Comparison of ENCODE assay signal across 1 cellular context in the genomic region with DNA sequence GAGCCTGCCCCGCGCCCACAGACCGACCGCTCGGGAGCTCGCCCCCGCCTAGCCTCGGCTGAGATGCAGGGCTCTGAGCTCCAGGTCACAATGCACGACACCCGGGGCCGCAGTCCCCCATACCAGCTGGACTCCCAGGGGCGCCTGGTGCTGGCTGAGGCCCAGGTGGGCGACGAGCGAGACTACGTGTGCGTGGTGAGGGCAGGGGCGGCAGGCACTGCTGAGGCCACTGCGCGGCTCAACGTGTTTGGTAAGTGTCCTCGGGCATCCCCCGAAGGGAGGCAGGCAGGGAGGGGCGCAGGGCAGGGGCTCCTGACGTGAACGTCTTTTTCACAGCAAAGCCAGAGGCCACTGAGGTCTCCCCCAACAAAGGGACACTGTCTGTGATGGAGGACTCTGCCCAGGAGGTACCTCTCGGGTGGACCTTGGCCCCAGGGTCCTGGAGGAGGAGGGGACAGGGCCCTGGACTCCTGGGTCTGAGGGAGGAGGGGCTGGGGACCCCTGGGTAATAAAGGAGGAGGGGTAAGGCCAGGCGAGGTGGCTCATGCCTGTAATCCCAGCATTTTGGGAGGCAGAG.
TF ChIP-seq lines count a peak whose summit lies in the region.

No MANE protein-coding gene starts in this region.

TF ChIP-seq in HepG2, 621 proteins besides CTCF, POLR2A, EP300 and RAD21 (continued from another document and continues in another):
- TF ChIP-seq RXRA (CRISPR knock-in tag; IDR thresholded peaks at IDR 0.05) (peak; percentile 67), ZFP37 (CRISPR knock-in tag; IDR thresholded peaks at IDR 0.05; ENCODE audit: borderline replicate concordance) (no peak), ZSCAN9 (CRISPR knock-in tag; IDR thresholded peaks at IDR 0.05; ENCODE audit: borderline replicate concordance) (no peak), ZNF878 (CRISPR knock-in tag; IDR thresholded peaks at IDR 0.05) (no peak), MIXL1 (CRISPR knock-in tag; IDR thresholded peaks at IDR 0.05) (no peak), SRSF9 (IDR thresholded peaks at IDR 0.05; ENCODE audit: borderline replicate concordance, insufficient read depth, low read depth, low read length, poor library complexity, severe bottlenecking) (no peak), GATA4 (IDR thresholded peaks at IDR 0.05; ENCODE audit: borderline replicate concordance, low read depth) (no peak), ZNF558 (CRISPR knock-in tag; IDR thresholded peaks at IDR 0.05; ENCODE audit: borderline replicate concordance) (no peak), MAZ (IDR thresholded peaks at IDR 0.05; ENCODE audit: borderline replicate concordance, low read depth, low read length) (peak; percentile 22; the same call in 1 of the 2 replicates), MAZ (CRISPR knock-in tag; IDR thresholded peaks at IDR 0.05; ENCODE audit: low read depth) (no peak), ZNF34 (CRISPR knock-in tag; IDR thresholded peaks at IDR 0.05; ENCODE audit: borderline replicate concordance) (no peak), PAWR (CRISPR knock-in tag; IDR thresholded peaks at IDR 0.05; ENCODE audit: borderline replicate concordance) (no peak), ZNF207 (IDR thresholded peaks at IDR 0.05; ENCODE audit: borderline replicate concordance) (no peak), ZNF441 (CRISPR knock-in tag; IDR thresholded peaks at IDR 0.05; ENCODE audit: borderline replicate concordance) (no peak), ZNF251 (CRISPR knock-in tag; IDR thresholded peaks at IDR 0.05) (no peak), TP53 (CRISPR knock-in tag; conservative IDR thresholded peaks at IDR 0.05) (no peak), MED8 (CRISPR knock-in tag; IDR thresholded peaks at IDR 0.05; ENCODE audit: insufficient replicate concordance) (no peak), ZNF781 (CRISPR knock-in tag; IDR thresholded peaks at IDR 0.05; ENCODE audit: borderline replicate concordance, not compliant biosample characterization) (no peak), KLF11 (CRISPR knock-in tag; IDR thresholded peaks at IDR 0.05) (no peak), IKZF1 (IDR thresholded peaks at IDR 0.05) (no peak), STAG1 (CRISPR knock-in tag; IDR thresholded peaks at IDR 0.05) (no peak), ADNP (CRISPR knock-in tag; IDR thresholded peaks at IDR 0.05) (no peak), ZNF160 (CRISPR knock-in tag; IDR thresholded peaks at IDR 0.05) (no peak), ZNF629 (CRISPR knock-in tag; conservative IDR thresholded peaks at IDR 0.05) (no peak), NRL (CRISPR knock-in tag; IDR thresholded peaks at IDR 0.05; ENCODE audit: borderline replicate concordance) (peak; percentile 42; the same call in 1 of the 2 replicates), HES4 (CRISPR knock-in tag; IDR thresholded peaks at IDR 0.05; ENCODE audit: borderline replicate concordance) (no peak), ZC3H4 (CRISPR knock-in tag; IDR thresholded peaks at IDR 0.05; ENCODE audit: borderline replicate concordance) (no peak)
- TF ChIP-seq, protein P1, sequence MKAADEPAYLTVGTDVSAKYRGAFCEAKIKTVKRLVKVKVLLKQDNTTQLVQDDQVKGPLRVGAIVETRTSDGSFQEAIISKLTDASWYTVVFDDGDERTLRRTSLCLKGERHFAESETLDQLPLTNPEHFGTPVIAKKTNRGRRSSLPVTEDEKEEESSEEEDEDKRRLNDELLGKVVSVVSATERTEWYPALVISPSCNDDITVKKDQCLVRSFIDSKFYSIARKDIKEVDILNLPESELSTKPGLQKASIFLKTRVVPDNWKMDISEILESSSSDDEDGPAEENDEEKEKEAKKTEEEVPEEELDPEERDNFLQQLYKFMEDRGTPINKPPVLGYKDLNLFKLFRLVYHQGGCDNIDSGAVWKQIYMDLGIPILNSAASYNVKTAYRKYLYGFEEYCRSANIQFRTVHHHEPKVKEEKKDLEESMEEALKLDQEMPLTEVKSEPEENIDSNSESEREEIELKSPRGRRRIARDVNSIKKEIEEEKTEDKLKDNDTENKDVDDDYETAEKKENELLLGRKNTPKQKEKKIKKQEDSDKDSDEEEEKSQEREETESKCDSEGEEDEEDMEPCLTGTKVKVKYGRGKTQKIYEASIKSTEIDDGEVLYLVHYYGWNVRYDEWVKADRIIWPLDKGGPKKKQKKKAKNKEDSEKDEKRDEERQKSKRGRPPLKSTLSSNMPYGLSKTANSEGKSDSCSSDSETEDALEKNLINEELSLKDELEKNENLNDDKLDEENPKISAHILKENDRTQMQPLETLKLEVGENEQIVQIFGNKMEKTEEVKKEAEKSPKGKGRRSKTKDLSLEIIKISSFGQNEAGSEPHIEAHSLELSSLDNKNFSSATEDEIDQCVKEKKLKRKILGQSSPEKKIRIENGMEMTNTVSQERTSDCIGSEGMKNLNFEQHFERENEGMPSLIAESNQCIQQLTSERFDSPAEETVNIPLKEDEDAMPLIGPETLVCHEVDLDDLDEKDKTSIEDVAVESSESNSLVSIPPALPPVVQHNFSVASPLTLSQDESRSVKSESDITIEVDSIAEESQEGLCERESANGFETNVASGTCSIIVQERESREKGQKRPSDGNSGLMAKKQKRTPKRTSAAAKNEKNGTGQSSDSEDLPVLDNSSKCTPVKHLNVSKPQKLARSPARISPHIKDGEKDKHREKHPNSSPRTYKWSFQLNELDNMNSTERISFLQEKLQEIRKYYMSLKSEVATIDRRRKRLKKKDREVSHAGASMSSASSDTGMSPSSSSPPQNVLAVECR (CRISPR knock-in tag; IDR thresholded peaks at IDR 0.05; ENCODE audit: borderline replicate concordance): peak; percentile 48; the same call in 1 of the 2 replicates
- TF ChIP-seq, protein P2, sequence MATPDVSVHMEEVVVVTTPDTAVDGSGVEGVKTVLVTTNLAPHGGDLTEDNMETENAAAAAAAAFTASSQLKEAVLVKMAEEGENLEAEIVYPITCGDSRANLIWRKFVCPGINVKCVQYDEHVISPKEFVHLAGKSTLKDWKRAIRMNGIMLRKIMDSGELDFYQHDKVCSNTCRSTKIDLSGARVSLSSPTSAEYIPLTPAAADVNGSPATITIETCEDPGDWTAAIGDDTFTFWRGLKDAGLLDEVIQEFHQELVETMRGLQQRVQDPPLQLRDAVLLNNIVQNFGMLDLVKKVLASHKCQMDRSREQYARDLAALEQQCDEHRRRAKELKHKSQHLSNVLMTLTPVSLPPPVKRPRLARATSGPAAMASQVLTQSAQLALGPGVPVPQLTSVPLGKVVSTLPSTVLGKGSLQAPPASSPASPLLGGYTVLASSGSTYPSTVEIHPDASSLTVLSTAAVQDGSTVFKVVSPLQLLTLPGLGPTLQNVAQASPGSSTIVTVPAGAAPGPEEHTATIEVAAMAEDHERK (CRISPR knock-in tag; IDR thresholded peaks at IDR 0.05; ENCODE audit: low read depth): no peak
- TF ChIP-seq, protein P3, sequence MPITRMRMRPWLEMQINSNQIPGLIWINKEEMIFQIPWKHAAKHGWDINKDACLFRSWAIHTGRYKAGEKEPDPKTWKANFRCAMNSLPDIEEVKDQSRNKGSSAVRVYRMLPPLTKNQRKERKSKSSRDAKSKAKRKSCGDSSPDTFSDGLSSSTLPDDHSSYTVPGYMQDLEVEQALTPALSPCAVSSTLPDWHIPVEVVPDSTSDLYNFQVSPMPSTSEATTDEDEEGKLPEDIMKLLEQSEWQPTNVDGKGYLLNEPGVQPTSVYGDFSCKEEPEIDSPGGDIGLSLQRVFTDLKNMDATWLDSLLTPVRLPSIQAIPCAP (CRISPR knock-in tag; IDR thresholded peaks at IDR 0.05; ENCODE audit: low read depth): no peak
- TF ChIP-seq, protein P4, sequence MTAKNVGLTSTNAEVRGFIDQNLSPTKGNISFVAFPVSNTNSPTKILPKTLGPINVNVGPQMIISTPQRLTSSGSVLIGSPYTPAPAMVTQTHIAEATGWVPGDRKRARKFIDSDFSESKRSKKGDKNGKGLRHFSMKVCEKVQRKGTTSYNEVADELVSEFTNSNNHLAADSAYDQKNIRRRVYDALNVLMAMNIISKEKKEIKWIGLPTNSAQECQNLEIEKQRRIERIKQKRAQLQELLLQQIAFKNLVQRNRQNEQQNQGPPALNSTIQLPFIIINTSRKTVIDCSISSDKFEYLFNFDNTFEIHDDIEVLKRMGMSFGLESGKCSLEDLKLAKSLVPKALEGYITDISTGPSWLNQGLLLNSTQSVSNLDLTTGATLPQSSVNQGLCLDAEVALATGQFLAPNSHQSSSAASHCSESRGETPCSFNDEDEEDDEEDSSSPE (CRISPR knock-in tag; IDR thresholded peaks at IDR 0.05): no peak
- TF ChIP-seq, protein P5, sequence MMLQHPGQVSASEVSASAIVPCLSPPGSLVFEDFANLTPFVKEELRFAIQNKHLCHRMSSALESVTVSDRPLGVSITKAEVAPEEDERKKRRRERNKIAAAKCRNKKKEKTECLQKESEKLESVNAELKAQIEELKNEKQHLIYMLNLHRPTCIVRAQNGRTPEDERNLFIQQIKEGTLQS (CRISPR knock-in tag; IDR thresholded peaks at IDR 0.05): no peak
- TF ChIP-seq, protein P6, sequence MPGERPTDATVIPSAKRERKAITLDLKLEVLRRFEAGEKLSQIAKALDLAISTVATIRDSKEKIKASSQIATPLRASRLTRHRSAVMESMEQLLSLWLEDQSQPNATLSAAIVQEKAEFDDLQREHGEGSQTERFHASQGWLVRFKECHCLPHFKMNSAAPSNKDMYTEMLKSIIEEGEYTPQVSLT (CRISPR knock-in tag; IDR thresholded peaks at IDR 0.05; ENCODE audit: borderline replicate concordance, low read depth): no peak
- TF ChIP-seq, protein P7, sequence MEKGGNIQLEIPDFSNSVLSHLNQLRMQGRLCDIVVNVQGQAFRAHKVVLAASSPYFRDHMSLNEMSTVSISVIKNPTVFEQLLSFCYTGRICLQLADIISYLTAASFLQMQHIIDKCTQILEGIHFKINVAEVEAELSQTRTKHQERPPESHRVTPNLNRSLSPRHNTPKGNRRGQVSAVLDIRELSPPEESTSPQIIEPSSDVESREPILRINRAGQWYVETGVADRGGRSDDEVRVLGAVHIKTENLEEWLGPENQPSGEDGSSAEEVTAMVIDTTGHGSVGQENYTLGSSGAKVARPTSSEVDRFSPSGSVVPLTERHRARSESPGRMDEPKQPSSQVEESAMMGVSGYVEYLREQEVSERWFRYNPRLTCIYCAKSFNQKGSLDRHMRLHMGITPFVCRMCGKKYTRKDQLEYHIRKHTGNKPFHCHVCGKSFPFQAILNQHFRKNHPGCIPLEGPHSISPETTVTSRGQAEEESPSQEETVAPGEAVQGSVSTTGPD (CRISPR knock-in tag; IDR thresholded peaks at IDR 0.05): no peak
- TF ChIP-seq, protein P8, sequence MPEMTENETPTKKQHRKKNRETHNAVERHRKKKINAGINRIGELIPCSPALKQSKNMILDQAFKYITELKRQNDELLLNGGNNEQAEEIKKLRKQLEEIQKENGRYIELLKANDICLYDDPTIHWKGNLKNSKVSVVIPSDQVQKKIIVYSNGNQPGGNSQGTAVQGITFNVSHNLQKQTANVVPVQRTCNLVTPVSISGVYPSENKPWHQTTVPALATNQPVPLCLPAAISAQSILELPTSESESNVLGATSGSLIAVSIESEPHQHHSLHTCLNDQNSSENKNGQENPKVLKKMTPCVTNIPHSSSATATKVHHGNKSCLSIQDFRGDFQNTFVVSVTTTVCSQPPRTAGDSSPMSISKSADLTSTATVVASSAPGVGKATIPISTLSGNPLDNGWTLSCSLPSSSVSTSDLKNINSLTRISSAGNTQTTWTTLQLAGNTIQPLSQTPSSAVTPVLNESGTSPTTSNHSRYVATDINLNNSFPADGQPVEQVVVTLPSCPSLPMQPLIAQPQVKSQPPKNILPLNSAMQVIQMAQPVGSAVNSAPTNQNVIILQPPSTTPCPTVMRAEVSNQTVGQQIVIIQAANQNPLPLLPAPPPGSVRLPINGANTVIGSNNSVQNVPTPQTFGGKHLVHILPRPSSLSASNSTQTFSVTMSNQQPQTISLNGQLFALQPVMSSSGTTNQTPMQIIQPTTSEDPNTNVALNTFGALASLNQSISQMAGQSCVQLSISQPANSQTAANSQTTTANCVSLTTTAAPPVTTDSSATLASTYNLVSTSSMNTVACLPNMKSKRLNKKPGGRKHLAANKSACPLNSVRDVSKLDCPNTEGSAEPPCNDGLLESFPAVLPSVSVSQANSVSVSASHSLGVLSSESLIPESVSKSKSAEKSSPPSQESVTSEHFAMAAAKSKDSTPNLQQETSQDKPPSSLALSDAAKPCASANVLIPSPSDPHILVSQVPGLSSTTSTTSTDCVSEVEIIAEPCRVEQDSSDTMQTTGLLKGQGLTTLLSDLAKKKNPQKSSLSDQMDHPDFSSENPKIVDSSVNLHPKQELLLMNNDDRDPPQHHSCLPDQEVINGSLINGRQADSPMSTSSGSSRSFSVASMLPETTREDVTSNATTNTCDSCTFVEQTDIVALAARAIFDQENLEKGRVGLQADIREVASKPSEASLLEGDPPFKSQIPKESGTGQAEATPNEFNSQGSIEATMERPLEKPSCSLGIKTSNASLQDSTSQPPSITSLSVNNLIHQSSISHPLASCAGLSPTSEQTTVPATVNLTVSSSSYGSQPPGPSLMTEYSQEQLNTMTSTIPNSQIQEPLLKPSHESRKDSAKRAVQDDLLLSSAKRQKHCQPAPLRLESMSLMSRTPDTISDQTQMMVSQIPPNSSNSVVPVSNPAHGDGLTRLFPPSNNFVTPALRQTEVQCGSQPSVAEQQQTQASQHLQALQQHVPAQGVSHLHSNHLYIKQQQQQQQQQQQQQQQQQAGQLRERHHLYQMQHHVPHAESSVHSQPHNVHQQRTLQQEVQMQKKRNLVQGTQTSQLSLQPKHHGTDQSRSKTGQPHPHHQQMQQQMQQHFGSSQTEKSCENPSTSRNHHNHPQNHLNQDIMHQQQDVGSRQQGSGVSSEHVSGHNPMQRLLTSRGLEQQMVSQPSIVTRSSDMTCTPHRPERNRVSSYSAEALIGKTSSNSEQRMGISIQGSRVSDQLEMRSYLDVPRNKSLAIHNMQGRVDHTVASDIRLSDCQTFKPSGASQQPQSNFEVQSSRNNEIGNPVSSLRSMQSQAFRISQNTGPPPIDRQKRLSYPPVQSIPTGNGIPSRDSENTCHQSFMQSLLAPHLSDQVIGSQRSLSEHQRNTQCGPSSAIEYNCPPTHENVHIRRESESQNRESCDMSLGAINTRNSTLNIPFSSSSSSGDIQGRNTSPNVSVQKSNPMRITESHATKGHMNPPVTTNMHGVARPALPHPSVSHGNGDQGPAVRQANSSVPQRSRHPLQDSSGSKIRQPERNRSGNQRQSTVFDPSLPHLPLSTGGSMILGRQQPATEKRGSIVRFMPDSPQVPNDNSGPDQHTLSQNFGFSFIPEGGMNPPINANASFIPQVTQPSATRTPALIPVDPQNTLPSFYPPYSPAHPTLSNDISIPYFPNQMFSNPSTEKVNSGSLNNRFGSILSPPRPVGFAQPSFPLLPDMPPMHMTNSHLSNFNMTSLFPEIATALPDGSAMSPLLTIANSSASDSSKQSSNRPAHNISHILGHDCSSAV (CRISPR knock-in tag; IDR thresholded peaks at IDR 0.05; ENCODE audit: borderline replicate concordance): no peak
- TF ChIP-seq, protein P9, sequence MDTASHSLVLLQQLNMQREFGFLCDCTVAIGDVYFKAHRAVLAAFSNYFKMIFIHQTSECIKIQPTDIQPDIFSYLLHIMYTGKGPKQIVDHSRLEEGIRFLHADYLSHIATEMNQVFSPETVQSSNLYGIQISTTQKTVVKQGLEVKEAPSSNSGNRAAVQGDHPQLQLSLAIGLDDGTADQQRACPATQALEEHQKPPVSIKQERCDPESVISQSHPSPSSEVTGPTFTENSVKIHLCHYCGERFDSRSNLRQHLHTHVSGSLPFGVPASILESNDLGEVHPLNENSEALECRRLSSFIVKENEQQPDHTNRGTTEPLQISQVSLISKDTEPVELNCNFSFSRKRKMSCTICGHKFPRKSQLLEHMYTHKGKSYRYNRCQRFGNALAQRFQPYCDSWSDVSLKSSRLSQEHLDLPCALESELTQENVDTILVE (CRISPR knock-in tag; IDR thresholded peaks at IDR 0.05): peak; percentile 45; the same call in 1 of the 2 replicates
- TF ChIP-seq, protein P10, sequence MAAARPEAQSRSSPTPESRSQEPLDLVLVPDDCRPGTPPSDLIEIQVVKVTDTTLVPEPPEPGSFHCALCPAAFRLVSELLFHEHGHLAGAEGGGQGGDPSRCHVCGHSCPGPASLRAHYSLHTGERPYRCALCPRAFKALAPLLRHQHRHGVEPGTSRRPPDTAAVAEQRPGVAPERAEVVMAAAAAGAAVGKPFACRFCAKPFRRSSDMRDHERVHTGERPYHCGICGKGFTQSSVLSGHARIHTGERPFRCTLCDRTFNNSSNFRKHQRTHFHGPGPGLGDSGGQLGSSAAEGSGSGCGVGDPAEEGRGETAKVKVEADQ (CRISPR knock-in tag; IDR thresholded peaks at IDR 0.05; ENCODE audit: borderline replicate concordance): no peak; the same call in 1 of the 2 replicates
